Comparison of ENCODE assay signal across 16 cellular contexts in the genomic region with DNA sequence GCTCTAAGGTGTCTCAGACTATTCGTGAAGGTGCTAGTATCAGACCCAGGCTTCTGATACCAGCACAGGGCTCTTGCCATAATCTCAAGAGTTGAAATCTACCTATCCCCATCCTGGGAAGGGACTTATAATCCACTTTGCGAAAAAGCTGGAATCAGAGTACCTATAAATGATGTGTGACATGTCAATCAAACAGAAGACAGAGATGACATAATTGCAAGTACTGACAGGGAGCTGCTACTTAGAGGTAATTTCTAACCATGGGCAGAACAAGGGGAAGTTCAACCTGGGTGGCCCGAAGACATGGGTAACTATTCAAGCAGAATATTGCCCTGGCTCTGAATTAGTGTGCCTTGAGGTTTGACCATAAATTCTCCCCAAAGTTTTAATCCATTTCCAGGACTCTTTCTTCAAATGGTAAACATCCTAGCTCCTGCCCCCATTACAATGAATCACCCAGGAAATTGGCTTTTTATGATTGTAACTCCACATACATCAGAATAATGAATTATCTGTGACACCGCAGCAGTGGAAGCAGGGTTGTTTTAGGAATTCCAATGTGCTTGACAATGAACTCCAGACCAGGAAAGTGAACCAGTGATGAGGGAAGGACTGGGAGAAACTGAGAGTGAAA. TPM values are rescaled to one million over a fixed set of nuclear protein-coding genes. Genes with fewer than 3 reads are reported as not detected.
"Had no signal": no experiment of that assay in that cellular context is flagged by ENCODE, and none has a peak within 500 bp of the region (broad histone marks: within the 10 kb centered on the region; RNA-seq: fewer than 3 reads in every experiment).

No MANE protein-coding gene starts in this region.

- DNase-seq: activated B cell treated with CpG ODN at 0.5 μM for 24 hours; activated CD4-positive, alpha-beta memory T cell treated with anti-CD3 and anti-CD28 coated beads, Interleukin-2, amount 10 ng/mL, durations not matched to agents 7 days and 5 days; activated CD4-positive, alpha-beta T cell treated with anti-CD3 and anti-CD28 coated beads for 4 hours; activated naive CD4-positive, alpha-beta T cell treated with Interleukin-2 at 50 U/mL for 16 hours; activated T-cell treated with anti-CD3 and anti-CD28 coated beads, Interleukin-2, amount 50 U/mL, for 24 hours; brain microvascular endothelial cell; foreskin melanocyte; lower lobe of right lung; midbrain; right cardiac atrium; T-helper 9 cell had no signal

- H3K27ac Mint-ChIP-seq: activated B cell treated with CpG ODN at 0.5 μM for 24 hours; activated CD4-positive, alpha-beta memory T cell treated with anti-CD3 and anti-CD28 coated beads, Interleukin-2, amount 10 ng/mL, durations not matched to agents 7 days and 5 days; activated T-cell treated with anti-CD3 and anti-CD28 coated beads, Interleukin-2, amount 50 U/mL, for 24 hours; activated T-helper 2 cell treated with anti-CD3 and anti-CD28 coated beads, Interferon-gamma antibody, Interleukin-2, Interleukin-4, amounts not matched to agents 10 μg/mL and 5 μg/mL and 100 μg/mL, durations not matched to agents 14 hours and 24 hours and 36 hours; stimulated activated naive CD8-positive, alpha-beta T cell treated with anti-CD3 and anti-CD28 coated beads, Interleukin-15, Interleukin-2, amounts not matched to agents 100 ng/mL and 50 ng/mL, for 24 hours had no signal

- H3K4me1 Mint-ChIP-seq: activated B cell treated with CpG ODN at 0.5 μM for 24 hours; activated CD4-positive, alpha-beta memory T cell treated with anti-CD3 and anti-CD28 coated beads, Interleukin-2, amount 10 ng/mL, durations not matched to agents 7 days and 5 days had no signal

- ATAC-seq: lower lobe of right lung, right cardiac atrium had no signal

- H3K4me3 Mint-ChIP-seq: activated B cell treated with CpG ODN at 0.5 μM for 24 hours; activated CD4-positive, alpha-beta memory T cell treated with anti-CD3 and anti-CD28 coated beads, Interleukin-2, amount 10 ng/mL, durations not matched to agents 7 days and 5 days; activated T-cell treated with anti-CD3 and anti-CD28 coated beads, Interleukin-2, amount 50 U/mL, for 24 hours; stimulated activated naive CD8-positive, alpha-beta T cell treated with anti-CD3 and anti-CD28 coated beads, Interleukin-15, Interleukin-2, amounts not matched to agents 100 ng/mL and 50 ng/mL, for 24 hours had no signal

RNA-seq across cellular contexts. Expression of a gene that starts 37.2 kb away (rescaled TPM):
- total RNA-seq: activated B cell treated with CpG ODN at 0.5 μM for 24 hours; activated CD4-positive, alpha-beta memory T cell treated with anti-CD3 and anti-CD28 coated beads, Interleukin-2, amount 10 ng/mL, durations not matched to agents 7 days and 5 days; activated T-helper 2 cell treated with anti-CD3 and anti-CD28 coated beads, Interferon-gamma antibody, Interleukin-2, Interleukin-4, amounts not matched to agents 10 μg/mL and 5 μg/mL and 100 μg/mL, durations not matched to agents 14 hours and 24 hours and 36 hours; epithelial cell of proximal tubule; fibroblast of lung; osteocyte had no signal
